1 cellular context compared by ENCODE assay signal in the genomic region with DNA sequence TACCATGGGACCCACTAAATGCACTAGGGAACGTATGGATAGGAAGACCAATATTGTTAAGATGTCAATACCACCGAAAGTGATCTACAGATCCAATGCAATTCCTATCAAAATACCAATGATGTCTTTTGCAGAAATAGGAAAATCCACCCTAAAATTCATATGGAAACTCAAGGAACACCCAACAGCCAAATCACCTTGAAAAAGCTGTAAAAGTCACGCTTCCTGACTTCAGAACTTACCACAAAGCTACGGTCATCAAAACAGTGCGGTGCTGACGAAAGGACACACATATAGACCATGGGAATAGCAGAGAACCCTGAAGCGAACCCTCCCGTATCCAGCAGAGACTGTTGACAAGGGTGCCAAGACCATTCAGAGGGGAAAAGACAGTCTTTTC.
TF ChIP-seq lines count a peak whose summit lies in the region.

No MANE protein-coding gene starts in this region.

TF ChIP-seq in GM12878, 131 proteins besides CTCF, POLR2A, EP300 and RAD21:
- TF ChIP-seq PAX5 (IDR thresholded peaks at IDR 0.05; ENCODE audit: borderline replicate concordance, low read depth, low read length) = peak; percentile 71; the same call in 1 of the 2 replicates
- TF ChIP-seq, protein P1, sequence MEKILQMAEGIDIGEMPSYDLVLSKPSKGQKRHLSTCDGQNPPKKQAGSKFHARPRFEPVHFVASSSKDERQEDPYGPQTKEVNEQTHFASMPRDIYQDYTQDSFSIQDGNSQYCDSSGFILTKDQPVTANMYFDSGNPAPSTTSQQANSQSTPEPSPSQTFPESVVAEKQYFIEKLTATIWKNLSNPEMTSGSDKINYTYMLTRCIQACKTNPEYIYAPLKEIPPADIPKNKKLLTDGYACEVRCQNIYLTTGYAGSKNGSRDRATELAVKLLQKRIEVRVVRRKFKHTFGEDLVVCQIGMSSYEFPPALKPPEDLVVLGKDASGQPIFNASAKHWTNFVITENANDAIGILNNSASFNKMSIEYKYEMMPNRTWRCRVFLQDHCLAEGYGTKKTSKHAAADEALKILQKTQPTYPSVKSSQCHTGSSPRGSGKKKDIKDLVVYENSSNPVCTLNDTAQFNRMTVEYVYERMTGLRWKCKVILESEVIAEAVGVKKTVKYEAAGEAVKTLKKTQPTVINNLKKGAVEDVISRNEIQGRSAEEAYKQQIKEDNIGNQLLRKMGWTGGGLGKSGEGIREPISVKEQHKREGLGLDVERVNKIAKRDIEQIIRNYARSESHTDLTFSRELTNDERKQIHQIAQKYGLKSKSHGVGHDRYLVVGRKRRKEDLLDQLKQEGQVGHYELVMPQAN (conservative IDR thresholded peaks at IDR 0.05) = no peak
TF ChIP-seq in GM12878: peak in this region for 1.
